In the genomic region with DNA sequence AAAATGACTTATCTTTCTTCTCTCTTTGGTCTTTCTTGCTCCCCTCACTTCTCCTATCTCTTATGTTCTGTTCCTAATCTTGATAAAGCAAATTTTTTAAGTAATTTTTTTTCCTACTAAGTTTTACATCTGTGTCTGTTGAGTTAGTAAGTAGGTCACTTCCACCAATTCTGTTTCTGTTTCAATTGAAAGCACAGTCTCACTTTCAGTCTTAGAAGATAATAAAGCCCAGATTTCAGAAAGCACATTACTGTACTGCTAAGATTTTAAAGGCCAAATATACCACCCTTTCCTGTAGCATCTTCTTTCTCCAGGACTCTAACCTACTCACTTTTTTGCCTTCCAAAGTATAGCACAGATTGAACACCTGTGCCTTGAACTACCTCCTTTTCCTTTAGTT, we compare ENCODE assay signal across 27 cellular contexts.
A peak's percentile ranks its signal among the peaks of the same experiment; 100 is the strongest.
DNase-seq lines count a peak whose midpoint lies in the region; ATAC-seq and TF ChIP-seq lines count a peak whose summit lies in the region.
"Had no signal": no experiment of that assay in that cellular context is flagged by ENCODE, and none has a peak within 500 bp of the region (broad histone marks: within the 10 kb centered on the region; RNA-seq: fewer than 3 reads in every experiment).

No MANE protein-coding gene starts in this region.

- TF ChIP-seq CTCF in GM12865 (IDR thresholded peaks at IDR 0.05; ENCODE audit: insufficient read depth, low read depth, low read length, missing control alignments), result no peak

- H3K4me3 ChIP-seq in GM12865 (ENCODE audit: low read depth, low read length), result no peak overlapping the region
- H3K4me3 ChIP-seq: cardiac muscle cell, MG63, prostate gland, sigmoid colon, SJCRH30, stomach, tibial nerve had no signal

- DNase-seq in GM12865 (ENCODE audit: low read depth) (peak; percentile 21), DMS 273 treated with DMSO at 0.1 percent for 48 hours (lab: John Stamatoyannopoulos, UW) (no peak), NCI-H345 (lab: John Stamatoyannopoulos, UW) (no peak)
- DNase-seq: activated CD4-positive, alpha-beta memory T cell treated with anti-CD3 and anti-CD28 coated beads for 36 hours; activated CD8-positive, alpha-beta memory T cell treated with anti-CD3 and anti-CD28 coated beads, Interleukin-2, amount 50 U/mL, for 48 hours; aorta; cortex of kidney; foreskin melanocyte; immature natural killer cell; mesenchymal stem cell; MG63; NCI-H1436; NCI-H524; sigmoid colon; SJCRH30; stomach had no signal

- peak; percentile 54 for ATAC-seq in GM21619 (IDR thresholded peaks at IDR 0.05; ENCODE audit: unreplicated experiment)
- ATAC-seq in HG03039 (IDR thresholded peaks at IDR 0.05; ENCODE audit: unreplicated experiment), result peak; percentile 67
- peak; percentile 64 for ATAC-seq in HG03520 (IDR thresholded peaks at IDR 0.05; ENCODE audit: unreplicated experiment)
- no peak for ATAC-seq in GM21576 (IDR thresholded peaks at IDR 0.05; ENCODE audit: unreplicated experiment)
- ATAC-seq in GM18517 (IDR thresholded peaks at IDR 0.05; ENCODE audit: unreplicated experiment), result no peak
- ATAC-seq: activated CD4-positive, CD25-positive, alpha-beta regulatory T cell treated with anti-CD3 and anti-CD28 coated beads, Interleukin-2, amount 50 U/mL, for 24 hours; activated naive CD4-positive, alpha-beta T cell treated with anti-CD3 and anti-CD28 coated beads, Interleukin-2, amount 50 U/mL, for 72 hours; esophagus mucosa had no signal

Comparison
In these comparisons a context has a peak if more than half of its experiments do, and no peak if none do; other contexts are left out.
1. ATAC-seq: peak in GM21619 (single experiment), HG03039 (single experiment) and HG03520 (single experiment); none in GM21576 (single experiment) and GM18517 (single experiment).